In genomic region chr20:1323830-1324597, GRCh38 we compare ENCODE assay signal across 10 cellular contexts. TPM values are rescaled to one million over a fixed set of nuclear protein-coding genes. Genes with fewer than 3 reads are reported as not detected.
A peak's percentile ranks its signal among the peaks of the same experiment; 100 is the strongest.
DNase-seq lines count a peak whose midpoint lies in the region; ATAC-seq and TF ChIP-seq lines count a peak whose summit lies in the region.
"Had no signal": no experiment of that assay in that cellular context is flagged by ENCODE, and none has a peak within 500 bp of the region (broad histone marks: within the 10 kb centered on the region; RNA-seq: fewer than 3 reads in every experiment).

No MANE protein-coding gene starts in this region.

- H3K4me1 ChIP-seq in muscle layer of duodenum (ENCODE audit: control insufficient read depth in 1 of 2, insufficient read depth in 2 of 2, low read length in 2 of 2) (peaks cover 15 to 29% of the 10 kb centered on the region in 2 donors), vagina (peaks cover 40% of the 10 kb centered on the region)

- intact Hi-C loops in cardiac septum (cut with DNase I), result no loop called here
- intact Hi-C loops in Right ventricle myocardium inferior (cut with DNase I), result loop anchor here (2.0 kb wide), 1 partner anchor 69 kb away; the partner anchor contains the start of gene FKBP1A
- intact Hi-C loops in vagina (cut with DNase I), result loop anchor here (5.0 kb wide), 1 partner anchor 68 kb away; the partner anchor contains the start of gene FKBP1A

- no peak for TF ChIP-seq POLR2A in vagina (IDR thresholded peaks at IDR 0.05)

- peak; percentile 43 for DNase-seq in cardiac septum (ENCODE audit: low spot score)
- DNase-seq in Right ventricle myocardium inferior (ENCODE audit: missing footprints), result no peak
- DNase-seq in vagina (ENCODE audit: extremely low spot score in 2 of 2), result peak in 1 of 2 donors; percentile 28
- no peak for DNase-seq in stimulated activated CD4-positive, alpha-beta T cell treated with anti-CD3 and anti-CD28 coated beads, Interleukin-4, amount 100 ng/mL, for 24 hours
- no peak for DNase-seq in ACHN
- no peak for DNase-seq in Ammon's horn (ENCODE audit: low spot score)
- DNase-seq: amniotic stem cell, NCI-H748 treated with DMSO at 0.1 percent for 48 hours had no signal

- H3K4me3 ChIP-seq in muscle layer of duodenum (ENCODE audit: low read depth in 1 of 2, low read length in 2 of 2) (no peak overlapping the region), vagina (no peak overlapping the region)

- in situ Hi-C loops in ACHN (cut with HindIII; ENCODE audit: low pct_ligation_motif_present, low pct_unique_long_range_greater_than_20kb, low sequenced_read_pairs), result loop anchor here (25.0 kb wide), 1 partner anchor 113 kb away; no protein-coding TSS in a partner anchor

- no peak for TF ChIP-seq CTCF in vagina (IDR thresholded peaks at IDR 0.05)

- no peak for ATAC-seq in Right ventricle myocardium inferior

- no peaks in the 10 kb centered on the region for H3K27me3 ChIP-seq in muscle layer of duodenum (ENCODE audit: low read depth, low read length)
- H3K27me3 ChIP-seq in vagina, result no peaks in the 10 kb centered on the region

- peaks cover 0 to 4% of the 10 kb centered on the region in 2 donors for H3K36me3 ChIP-seq in muscle layer of duodenum (ENCODE audit: control insufficient read depth in 1 of 2, insufficient read depth in 2 of 2, low read length in 2 of 2)
- no peaks in the 10 kb centered on the region for H3K36me3 ChIP-seq in vagina

- no peaks in the 10 kb centered on the region for H3K9me3 ChIP-seq in muscle layer of duodenum (ENCODE audit: control insufficient read depth in 1 of 2, low read length in 2 of 2)
- H3K9me3 ChIP-seq in vagina, result no peaks in the 10 kb centered on the region

- H3K27ac ChIP-seq in cingulate gyrus (ENCODE audit: low read depth, low read length) (peak overlapping the region; percentile 33), muscle layer of duodenum (ENCODE audit: low read length) (peak overlapping the region; percentile 98), vagina (peak overlapping the region; percentile 72)

RNA-seq across cellular contexts. Expression of gene SDCBP2, which starts 4.9 kb away (rescaled TPM):
- total RNA-seq in cardiac septum (2.7 TPM), Right ventricle myocardium inferior (1.2 TPM), vagina (43.5 TPM)

RNA-seq across cellular contexts. Expression of gene SNPH, which starts 57.9 kb away (rescaled TPM):
- total RNA-seq in cardiac septum (6.9 TPM), Right ventricle myocardium inferior (8.5 TPM), vagina (6.4 TPM)

Comparison
In these comparisons a context has a peak if more than half of its experiments do, and no peak if none do; other contexts are left out.
1. H3K27ac ChIP-seq: peak in every context shown above with its lines; median percentile 98 in muscle layer of duodenum; 72 in vagina; 33 in cingulate gyrus.
2. RNA of gene SDCBP2, which starts 4.9 kb away (total RNA-seq): 43.5 TPM in vagina (single experiment); 2.7 TPM in cardiac septum (single experiment) and 1.2 TPM in Right ventricle myocardium inferior (single experiment); every median in the first group is over 10 times any median in the second.